22 cellular contexts compared by ENCODE assay signal in genomic region chr3:186171528-186171927, GRCh38.
A peak's percentile ranks its signal among the peaks of the same experiment; 100 is the strongest.
DNase-seq lines count a peak whose midpoint lies in the region; TF ChIP-seq lines count a peak whose summit lies in the region.
"Had no signal": no experiment of that assay in that cellular context is flagged by ENCODE, and none has a peak within 500 bp of the region (broad histone marks: within the 10 kb centered on the region; RNA-seq: fewer than 3 reads in every experiment).

No MANE protein-coding gene starts in this region.

- H3K36me3 Mint-ChIP-seq in osteocyte (ENCODE audit: unreplicated experiment), result no peaks in the 10 kb centered on the region
- H3K36me3 Mint-ChIP-seq: CD8-positive, alpha-beta memory T cell had no signal

- peak; percentile 72 for DNase-seq in NCI-H526 treated with DMSO at 0.1 percent for 48 hours (lab: John Stamatoyannopoulos, UW)
- peak; percentile 46 for DNase-seq in epithelial cell of esophagus (ENCODE audit: low read depth)
- DNase-seq in osteocyte (ENCODE audit: extremely low spot score, unreplicated experiment), result peak; percentile 4
- no peak for DNase-seq in hippocampal formation (lab: John Stamatoyannopoulos, UW)
- no peak for DNase-seq in HT-29 (ENCODE audit: low spot score)
- no peak for DNase-seq in COLO829 (ENCODE audit: low spot score)
- DNase-seq: 8988T; ACHN; AML-193; BE2C; Calu3; CD4-positive, alpha-beta T cell; CD8-positive, alpha-beta memory T cell; COR-L47; DMS53; DMS79 treated with DMSO at 0.1 percent for 48 hours; GF-D8; H9 had no signal

- peaks cover 7% of the 10 kb centered on the region for H3K27me3 Mint-ChIP-seq in osteocyte (ENCODE audit: unreplicated experiment)

- peaks cover 7% of the 10 kb centered on the region for H3K4me1 Mint-ChIP-seq in osteocyte (ENCODE audit: unreplicated experiment)
- H3K4me1 Mint-ChIP-seq: GM23338, H9 had no signal

- TF ChIP-seq CTCF in epithelial cell of esophagus (IDR thresholded peaks at IDR 0.05; ENCODE audit: insufficient read depth, low read depth, low read length, missing control alignments), result no peak
- no peak for TF ChIP-seq CTCF in osteocyte (IDR thresholded peaks at IDR 0.05)

- no peak overlapping the region for H3K4me3 ChIP-seq in epithelial cell of esophagus (ENCODE audit: low read length)
- H3K4me3 ChIP-seq: A549; BLaER1 treated with 17β-estradiol and CSF1 and Interleukin-3, amounts not matched to agents 10 nM and 100 nM; GM23338 had no signal

- H3K9me3 Mint-ChIP-seq in osteocyte (ENCODE audit: unreplicated experiment), result no peaks in the 10 kb centered on the region
- H3K9me3 Mint-ChIP-seq: CD14-positive monocyte; CD4-positive, alpha-beta T cell; GM23338; H9 had no signal

- H3K27ac Mint-ChIP-seq in osteocyte (ENCODE audit: unreplicated experiment), result no peak overlapping the region
- H3K27ac Mint-ChIP-seq: CD14-positive monocyte; CD4-positive, alpha-beta T cell; CD8-positive, alpha-beta memory T cell; GM23338; H9 had no signal

- H3K4me3 Mint-ChIP-seq in osteocyte (ENCODE audit: unreplicated experiment), result no peak overlapping the region
- H3K4me3 Mint-ChIP-seq: CD14-positive monocyte; CD4-positive, alpha-beta T cell; CD8-positive, alpha-beta memory T cell; GM23338; H9 had no signal

Comparison
In these comparisons a context has a peak if more than half of its experiments do, and no peak if none do; other contexts are left out.
1. DNase-seq: peak in NCI-H526 treated with DMSO at 0.1 percent for 48 hours (single experiment), epithelial cell of esophagus (single experiment) and osteocyte (single experiment); none in hippocampal formation (0 of 2), HT-29 (single experiment) and COLO829 (single experiment).